Comparison of ENCODE assay signal across 9 cellular contexts in the genomic region with DNA sequence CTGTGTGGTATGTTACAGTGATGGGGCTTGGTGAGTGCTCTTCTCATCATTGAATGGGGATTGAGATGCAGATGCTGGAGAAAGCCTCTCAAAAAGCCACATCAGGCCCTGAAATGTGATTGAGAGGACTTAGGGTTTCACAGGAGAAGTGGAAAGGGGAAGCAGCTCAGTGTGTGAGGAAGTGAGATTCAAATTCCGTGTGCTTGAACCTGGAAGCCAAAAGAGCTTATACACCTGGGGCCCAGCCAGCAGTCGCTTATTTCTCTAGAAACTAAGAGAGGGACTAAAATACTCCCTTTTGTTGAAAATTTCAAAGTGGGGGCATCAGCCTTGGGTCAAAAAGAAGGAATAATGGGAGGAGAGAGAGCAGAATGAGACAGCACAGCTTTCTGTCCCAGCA. TPM values are rescaled to one million over a fixed set of nuclear protein-coding genes. Genes with fewer than 3 reads are reported as not detected.
A peak's percentile ranks its signal among the peaks of the same experiment; 100 is the strongest.
DNase-seq lines count a peak whose midpoint lies in the region; ATAC-seq and TF ChIP-seq lines count a peak whose summit lies in the region.
"Had no signal": no experiment of that assay in that cellular context is flagged by ENCODE, and none has a peak within 500 bp of the region (broad histone marks: within the 10 kb centered on the region; RNA-seq: fewer than 3 reads in every experiment).

No MANE protein-coding gene starts in this region.

- no peaks in the 10 kb centered on the region for H3K27me3 ChIP-seq in Karpas-422 (ENCODE audit: low read length)

- DNase-seq in Karpas-422 (peak; percentile 87), immature natural killer cell (no peak), nephron progenitor cell (no peak), GM19238 (ENCODE audit: insufficient read length, low spot score) (no peak), NCI-H2081 (lab: John Stamatoyannopoulos, UW) (no peak), SK-N-DZ (ENCODE audit: low spot score) (no peak)

- no peaks in the 10 kb centered on the region for H3K36me3 Mint-ChIP-seq in immature natural killer cell
- H3K36me3 Mint-ChIP-seq in nephron progenitor cell (ENCODE audit: low read depth) = no peaks in the 10 kb centered on the region

- H3K79me2 ChIP-seq in Karpas-422 (ENCODE audit: low read length) = no peaks in the 10 kb centered on the region

- ATAC-seq in GM18508 (IDR thresholded peaks at IDR 0.05; ENCODE audit: insufficient read depth, unreplicated experiment) (peak; percentile 31), GM21723 (IDR thresholded peaks at IDR 0.05; ENCODE audit: unreplicated experiment) (peak; percentile 70)

- H3K9ac ChIP-seq in Karpas-422 (ENCODE audit: low read length) = peak overlapping the region; percentile 8; the same call in 1 of the 2 replicates

- peak overlapping the region; percentile 59 for H3K4me2 ChIP-seq in Karpas-422 (ENCODE audit: low read depth, low read length, poor library complexity, severe bottlenecking)

- H3K27ac Mint-ChIP-seq in immature natural killer cell = peak overlapping the region; percentile 96 to 100 (median 99)
- no peak overlapping the region for H3K27ac Mint-ChIP-seq in nephron progenitor cell

- H3K4me3 ChIP-seq in Karpas-422 (ENCODE audit: low read length) = peak overlapping the region; percentile 21; the same call in 1 of the 2 replicates

- no peak for TF ChIP-seq CTCF in nephron progenitor cell (IDR thresholded peaks at IDR 0.05)

- H3K4me1 ChIP-seq in Karpas-422 (ENCODE audit: low read length) = peaks cover 25% of the 10 kb centered on the region

- no peaks in the 10 kb centered on the region for H3K9me2 ChIP-seq in Karpas-422 (replicated peaks; ENCODE audit: insufficient read depth, low read length)

- no peak overlapping the region for H3K27ac ChIP-seq in Karpas-422 (ENCODE audit: low read length)

- H3K4me1 Mint-ChIP-seq in immature natural killer cell = peaks cover 83 to 96% of the 10 kb centered on the region in 2 donors
- H3K4me1 Mint-ChIP-seq in nephron progenitor cell = peaks cover 17% of the 10 kb centered on the region

- H3K9me3 ChIP-seq in Karpas-422 (ENCODE audit: low read length) = no peaks in the 10 kb centered on the region

- H3K27me3 Mint-ChIP-seq in immature natural killer cell (ENCODE audit: low read depth in 3 of 3) = peaks cover 5 to 17% (median 6%) of the 10 kb centered on the region in 3 donors
- peaks cover 3% of the 10 kb centered on the region for H3K27me3 Mint-ChIP-seq in nephron progenitor cell (ENCODE audit: low read depth, poor library complexity)

- H3K9me3 Mint-ChIP-seq in immature natural killer cell (no peaks in the 10 kb centered on the region), nephron progenitor cell (no peaks in the 10 kb centered on the region)

- H4K20me1 ChIP-seq in Karpas-422 (ENCODE audit: insufficient read depth, low read depth, low read length) = no peaks in the 10 kb centered on the region

- no peaks in the 10 kb centered on the region for H3K36me3 ChIP-seq in Karpas-422 (ENCODE audit: insufficient read depth, low read length)

- H3K4me3 Mint-ChIP-seq in immature natural killer cell = peak overlapping the region; percentile 86 to 97 (median 92)
- H3K4me3 Mint-ChIP-seq in nephron progenitor cell = no peak overlapping the region

- no peak overlapping the region for H2AFZ ChIP-seq in Karpas-422 (ENCODE audit: low read length)

RNA-seq across cellular contexts. Expression of a gene that starts 39.1 kb away (rescaled TPM):
- total RNA-seq in Karpas-422 (2014; rRNA removed; shearing (Covaris generic); ENCODE audit: low replicate concordance) = not detected in 2 replicates
- 1,000 to 10,000 TPM; 2,800 to 4,930 (median 2,869) TPM for polyA plus RNA-seq in immature natural killer cell
- polyA plus RNA-seq in SK-N-DZ (2014; cell fraction: cytosol; rRNA removed) = not detected in 2 replicates
- polyA plus RNA-seq in SK-N-DZ (2014; cell fraction: nucleus; rRNA removed) = not detected in 2 replicates
- total RNA-seq: lung microvascular endothelial cell had no signal
